31 cellular contexts compared by ENCODE assay signal in the genomic region with DNA sequence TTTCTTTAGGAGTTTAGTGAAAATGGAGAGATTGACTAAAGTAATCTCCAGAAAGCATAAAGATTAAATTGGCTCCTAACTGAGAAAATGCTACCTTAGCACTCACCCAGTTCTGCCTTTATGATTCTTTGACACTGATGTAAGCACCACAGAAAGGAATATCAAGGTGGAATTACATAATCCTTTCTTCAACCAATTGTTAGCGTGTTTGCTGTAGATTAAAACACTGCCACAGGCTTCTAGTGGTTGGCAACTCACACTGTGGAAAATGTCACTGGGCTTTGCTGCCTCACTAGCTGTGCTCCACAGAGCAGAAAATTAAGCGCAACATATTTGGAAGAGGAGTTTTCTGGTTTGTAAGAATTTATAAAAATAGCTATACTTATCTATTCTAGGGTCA.
"Had no signal": no experiment of that assay in that cellular context is flagged by ENCODE, and none has a peak within 500 bp of the region (broad histone marks: within the 10 kb centered on the region; RNA-seq: fewer than 3 reads in every experiment).

No MANE protein-coding gene starts in this region.

- ATAC-seq: activated CD8-positive, alpha-beta memory T cell treated with anti-CD3 and anti-CD28 coated beads, Interleukin-2, amount 10 ng/mL, durations not matched to agents 7 days and 5 days; body of pancreas; Panc1 had no signal

- H3K36me3 Mint-ChIP-seq: activated CD8-positive, alpha-beta memory T cell treated with anti-CD3 and anti-CD28 coated beads, Interleukin-2, amount 10 ng/mL, durations not matched to agents 7 days and 5 days; activated naive CD4-positive, alpha-beta T cell treated with anti-CD3 and anti-CD28 coated beads, Interleukin-2, amount 50 U/mL, for 24 hours; activated naive CD8-positive, alpha-beta T cell treated with anti-CD3 and anti-CD28 coated beads, Interleukin-2, amount 10 ng/mL, durations not matched to agents 7 days and 5 days had no signal

- H3K4me3 Mint-ChIP-seq: activated CD4-positive, alpha-beta memory T cell treated with anti-CD3 and anti-CD28 coated beads, Interleukin-2, amount 10 ng/mL, durations not matched to agents 7 days and 5 days; activated CD8-positive, alpha-beta memory T cell treated with anti-CD3 and anti-CD28 coated beads, Interleukin-2, amount 10 ng/mL, durations not matched to agents 7 days and 5 days; activated naive CD4-positive, alpha-beta T cell treated with anti-CD3 and anti-CD28 coated beads, Interleukin-2, amount 50 U/mL, for 24 hours; activated naive CD8-positive, alpha-beta T cell treated with anti-CD3 and anti-CD28 coated beads, Interleukin-2, amount 10 ng/mL, durations not matched to agents 7 days and 5 days had no signal

- H3K27me3 ChIP-seq: ascending aorta, body of pancreas, breast epithelium, SJCRH30 had no signal

- H3K27ac ChIP-seq: ascending aorta, body of pancreas, breast epithelium, KMS-11, SJCRH30, SK-N-MC, WERI-Rb-1 had no signal

- H3K4me2 ChIP-seq: KMS-11 had no signal

- H3K4me3 ChIP-seq: ascending aorta, body of pancreas, breast epithelium, SJCRH30, SK-N-MC had no signal

- H3K9me3 ChIP-seq: ascending aorta, body of pancreas, breast epithelium, SJCRH30 had no signal

- H3K4me1 Mint-ChIP-seq: activated CD4-positive, alpha-beta memory T cell treated with anti-CD3 and anti-CD28 coated beads, Interleukin-2, amount 10 ng/mL, durations not matched to agents 7 days and 5 days; activated CD8-positive, alpha-beta memory T cell treated with anti-CD3 and anti-CD28 coated beads, Interleukin-2, amount 10 ng/mL, durations not matched to agents 7 days and 5 days; activated naive CD4-positive, alpha-beta T cell treated with anti-CD3 and anti-CD28 coated beads, Interleukin-2, amount 50 U/mL, for 24 hours; activated naive CD8-positive, alpha-beta T cell treated with anti-CD3 and anti-CD28 coated beads, Interleukin-2, amount 10 ng/mL, durations not matched to agents 7 days and 5 days had no signal

- H3K9me3 Mint-ChIP-seq: activated naive CD4-positive, alpha-beta T cell treated with anti-CD3 and anti-CD28 coated beads, Interleukin-2, amount 50 U/mL, for 24 hours; activated naive CD8-positive, alpha-beta T cell treated with anti-CD3 and anti-CD28 coated beads, Interleukin-2, amount 10 ng/mL, durations not matched to agents 7 days and 5 days had no signal

- H3K27ac Mint-ChIP-seq: activated CD4-positive, alpha-beta memory T cell treated with anti-CD3 and anti-CD28 coated beads, Interleukin-2, amount 10 ng/mL, durations not matched to agents 7 days and 5 days; activated CD8-positive, alpha-beta memory T cell treated with anti-CD3 and anti-CD28 coated beads, Interleukin-2, amount 10 ng/mL, durations not matched to agents 7 days and 5 days; activated naive CD4-positive, alpha-beta T cell treated with anti-CD3 and anti-CD28 coated beads, Interleukin-2, amount 50 U/mL, for 24 hours; activated naive CD8-positive, alpha-beta T cell treated with anti-CD3 and anti-CD28 coated beads, Interleukin-2, amount 10 ng/mL, durations not matched to agents 7 days and 5 days had no signal

- H3K36me3 ChIP-seq: ascending aorta, breast epithelium, SJCRH30, WERI-Rb-1 had no signal

- H3K9ac ChIP-seq: KMS-11 had no signal

- H3K4me1 ChIP-seq: ascending aorta, body of pancreas, breast epithelium, SJCRH30 had no signal

- DNase-seq: activated CD4-positive, alpha-beta memory T cell treated with anti-CD3 and anti-CD28 coated beads, Interleukin-2, amount 10 ng/mL, durations not matched to agents 7 days and 5 days; activated CD4-positive, alpha-beta T cell treated with anti-CD3 and anti-CD28 coated beads for 1 hour; activated CD4-positive, alpha-beta T cell treated with anti-CD3 and anti-CD28 coated beads for 48 hours; activated CD4-positive, CD25-positive, alpha-beta regulatory T cell; activated CD8-positive, alpha-beta memory T cell treated with anti-CD3 and anti-CD28 coated beads for 24 hours; activated CD8-positive, alpha-beta memory T cell treated with anti-CD3 and anti-CD28 coated beads, Interleukin-2, amount 10 ng/mL, durations not matched to agents 7 days and 5 days; activated CD8-positive, alpha-beta memory T cell treated with anti-CD3 and anti-CD28 coated beads, Interleukin-2, amount 50 U/mL, for 48 hours; activated effector memory CD4-positive, alpha-beta T cell treated with anti-CD3 and anti-CD28 coated beads, Interleukin-2, amount 50 U/mL, for 16 hours; activated naive CD4-positive, alpha-beta T cell; activated naive CD8-positive, alpha-beta T cell treated with anti-CD3 and anti-CD28 coated beads, Interleukin-2, amount 10 ng/mL, durations not matched to agents 7 days and 5 days; activated T-cell treated with anti-CD3 and anti-CD28 coated beads, Interleukin-2, amount 50 U/mL, for 48 hours; body of pancreas; MM.1S; MV-4-11; NCI-H1092; NCI-H146; NCI-H187; NCI-H2029 treated with DMSO at 0.1 percent for 48 hours; NCI-H2171 treated with DMSO at 0.1 percent for 48 hours; NCI-H2227 treated with DMSO at 0.1 percent for 48 hours; NCI-H524; SHP77; T1000; WERI-Rb-1 had no signal

- H3K27me3 Mint-ChIP-seq: activated CD4-positive, alpha-beta memory T cell treated with anti-CD3 and anti-CD28 coated beads, Interleukin-2, amount 10 ng/mL, durations not matched to agents 7 days and 5 days; activated CD8-positive, alpha-beta memory T cell treated with anti-CD3 and anti-CD28 coated beads, Interleukin-2, amount 10 ng/mL, durations not matched to agents 7 days and 5 days; activated naive CD4-positive, alpha-beta T cell treated with anti-CD3 and anti-CD28 coated beads, Interleukin-2, amount 50 U/mL, for 24 hours had no signal
